ENCODE assay signal across 11 cellular contexts in the genomic region with DNA sequence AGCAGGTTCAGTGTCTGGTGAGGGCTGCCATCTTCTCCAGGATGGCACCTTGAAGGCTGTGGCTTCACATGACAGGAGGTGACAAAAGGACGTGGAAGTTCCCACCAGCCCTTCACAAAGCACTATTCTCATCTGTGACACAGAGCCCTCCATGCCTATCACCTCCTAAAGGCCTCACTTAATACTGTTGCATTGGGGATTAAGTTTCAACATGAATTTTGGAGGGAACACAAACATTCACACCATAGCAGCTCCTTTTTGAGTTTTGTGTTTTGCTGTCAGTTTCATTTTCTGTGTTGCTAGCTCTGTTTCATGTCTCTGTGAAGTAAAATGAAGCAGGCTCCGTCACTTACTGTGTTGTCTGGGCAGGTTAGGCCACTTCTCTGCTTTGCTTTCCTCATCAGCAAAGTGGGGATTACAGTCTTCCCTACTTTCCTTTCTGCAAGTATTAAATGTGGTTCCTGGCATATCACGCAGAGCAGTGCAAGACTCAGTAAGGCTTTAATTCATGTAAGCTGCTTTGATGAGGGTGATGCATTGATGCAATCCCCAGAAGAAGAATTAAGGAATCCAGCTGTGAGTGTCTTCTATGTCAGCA. TPM values are rescaled to one million over a fixed set of nuclear protein-coding genes. Genes with fewer than 3 reads are reported as not detected.
DNase-seq lines count a peak whose midpoint lies in the region; ATAC-seq and TF ChIP-seq lines count a peak whose summit lies in the region.
"Had no signal": no experiment of that assay in that cellular context is flagged by ENCODE, and none has a peak within 500 bp of the region (broad histone marks: within the 10 kb centered on the region; RNA-seq: fewer than 3 reads in every experiment).

No MANE protein-coding gene starts in this region.

- H3K4me1 Mint-ChIP-seq in CD4-positive, alpha-beta T cell (ENCODE audit: low read depth) = peaks cover 13% of the 10 kb centered on the region

- no peaks in the 10 kb centered on the region for H3K9me3 Mint-ChIP-seq in CD4-positive, alpha-beta T cell

- H3K36me3 ChIP-seq in adipocyte (ENCODE audit: control insufficient read depth, insufficient read depth, low read length, severe bottlenecking) (no peaks in the 10 kb centered on the region), mucosa of descending colon (ENCODE audit: low read depth) (no peaks in the 10 kb centered on the region), tibial artery (no peaks in the 10 kb centered on the region)
- no peaks in the 10 kb centered on the region for H3K36me3 ChIP-seq in effector memory CD4-positive, alpha-beta T cell (ENCODE audit: control insufficient read depth, insufficient read depth, low read length)

- no peaks in the 10 kb centered on the region for H3K9me3 ChIP-seq in CD4-positive, alpha-beta T cell (ENCODE audit: control insufficient read depth, low read length)
- H3K9me3 ChIP-seq in adipocyte (ENCODE audit: control insufficient read depth, low read length) (no peaks in the 10 kb centered on the region), mucosa of descending colon (no peaks in the 10 kb centered on the region), tibial artery (no peaks in the 10 kb centered on the region)
- no peaks in the 10 kb centered on the region for H3K9me3 ChIP-seq in effector memory CD4-positive, alpha-beta T cell (ENCODE audit: control insufficient read depth, low read length)

- H3K4me3 ChIP-seq in adipocyte (ENCODE audit: low read length) (peak overlapping the region; percentile 6), mucosa of descending colon (no peak overlapping the region), dorsolateral prefrontal cortex (no peak overlapping the region), tibial artery (no peak overlapping the region)
- H3K4me3 ChIP-seq in effector memory CD4-positive, alpha-beta T cell (ENCODE audit: insufficient read depth, low read depth, low read length, poor library complexity, severe bottlenecking) = no peak overlapping the region
- H3K4me3 ChIP-seq: skin epidermis had no signal

- peak overlapping the region; percentile 65 for H3K9ac ChIP-seq in adipocyte (ENCODE audit: low read length)

- peak overlapping the region; percentile 20 for H3K4me3 Mint-ChIP-seq in CD4-positive, alpha-beta T cell

- H3K36me3 Mint-ChIP-seq in CD4-positive, alpha-beta T cell (ENCODE audit: low read depth) = no peaks in the 10 kb centered on the region

- CTCF ChIA-PET in CD4-positive, alpha-beta T cell (lab: Charles Lee) = interaction anchor here (1.2 kb wide), 1 partner anchor 18 kb away, joined by 3 read pairs; no protein-coding TSS in a partner anchor

- DNase-seq in CD4-positive, alpha-beta T cell = no peak
- DNase-seq in adipocyte (ENCODE audit: low read depth) (no peak), mucosa of descending colon (no peak), dorsolateral prefrontal cortex (no peak), tibial artery (no peak)
- DNase-seq in effector memory CD4-positive, alpha-beta T cell = no peak
- DNase-seq: Caco-2, NCI-H446 treated with DMSO at 0.1 percent for 48 hours had no signal

- TF ChIP-seq CTCF in CD4-positive, alpha-beta T cell (IDR thresholded peaks at IDR 0.05) = no peak
- TF ChIP-seq CTCF in mucosa of descending colon (IDR thresholded peaks at IDR 0.05) (no peak), dorsolateral prefrontal cortex (IDR thresholded peaks at IDR 0.05 in 54 of 56, conservative IDR thresholded peaks at IDR 0.05 in 2 of 56; ENCODE audit: low read depth in 1 of 56, partially characterized antibody in 56 of 56) (no peak), tibial artery (IDR thresholded peaks at IDR 0.05) (no peak)

- H3K27ac ChIP-seq in CD4-positive, alpha-beta T cell (ENCODE audit: low read depth, low read length) = no peak overlapping the region
- H3K27ac ChIP-seq in effector memory CD4-positive, alpha-beta T cell (ENCODE audit: insufficient read depth, low read length, poor library complexity, severe bottlenecking) = no peak overlapping the region
- peak overlapping the region in 1 of 59 donors; percentile 10 for H3K27ac ChIP-seq in dorsolateral prefrontal cortex
- H3K27ac ChIP-seq in tibial artery = no peak overlapping the region

- intact Hi-C loops in CD4-positive, alpha-beta T cell (cut with DNase I, micrococcal nuclease) = no loop called here
- intact Hi-C loops in mucosa of descending colon (cut with DNase I, micrococcal nuclease) (no loop called here), dorsolateral prefrontal cortex (cut with DNase I) (no loop called here), tibial artery (cut with DNase I; ENCODE audit: low total_unique reads) (no loop called here)

- H3K4me1 ChIP-seq in adipocyte (ENCODE audit: control insufficient read depth, insufficient read depth, low read length) = peaks cover 56% of the 10 kb centered on the region
- no peaks in the 10 kb centered on the region for H3K4me1 ChIP-seq in mucosa of descending colon (ENCODE audit: low read depth)
- H3K4me1 ChIP-seq in effector memory CD4-positive, alpha-beta T cell (ENCODE audit: control insufficient read depth, insufficient read depth, low read length, poor library complexity, severe bottlenecking) = no peaks in the 10 kb centered on the region
- peaks cover 0 to 57% (median 9%) of the 10 kb centered on the region in 4 donors for H3K4me1 ChIP-seq in tibial artery
- H3K4me1 ChIP-seq: Caco-2 had no signal

- no peaks in the 10 kb centered on the region for H3K27me3 Mint-ChIP-seq in CD4-positive, alpha-beta T cell

- POLR2A ChIA-PET in CD4-positive, alpha-beta T cell (lab: Charles Lee) = no interaction called here

- no peaks in the 10 kb centered on the region for H3K27me3 ChIP-seq in CD4-positive, alpha-beta T cell (ENCODE audit: control insufficient read depth, insufficient read depth, low read length)
- no peaks in the 10 kb centered on the region for H3K27me3 ChIP-seq in adipocyte (replicated peaks; ENCODE audit: control insufficient read depth, insufficient read depth, low read length)
- no peaks in the 10 kb centered on the region for H3K27me3 ChIP-seq in effector memory CD4-positive, alpha-beta T cell (replicated peaks; ENCODE audit: control insufficient read depth, insufficient read depth, low read length, poor library complexity, severe bottlenecking)
- H3K27me3 ChIP-seq in dorsolateral prefrontal cortex = no peaks in the 10 kb centered on the region
- H3K27me3 ChIP-seq in tibial artery = no peaks in the 10 kb centered on the region

- peak overlapping the region; percentile 14 for H3K27ac Mint-ChIP-seq in CD4-positive, alpha-beta T cell

- no peak for ATAC-seq in CD4-positive, alpha-beta T cell (ENCODE audit: poor library complexity)
- ATAC-seq in GM19035 (IDR thresholded peaks at IDR 0.05; ENCODE audit: unreplicated experiment) (peak; percentile 77), HG02884 (IDR thresholded peaks at IDR 0.05; ENCODE audit: unreplicated experiment) (peak; percentile 54), mucosa of descending colon (no peak)

RNA-seq across cellular contexts. Expression of a gene that starts 31.6 kb away (rescaled TPM):
- total RNA-seq in CD4-positive, alpha-beta T cell = 10 to 100 TPM; 18.5 to 21.3 TPM
- total RNA-seq in mucosa of descending colon = 10 to 100 TPM; 24.4 to 65.4 (median 31.2) TPM
- 10 to 100 TPM; 11.9 to 38.1 (median 21.9) TPM for total RNA-seq in dorsolateral prefrontal cortex

Comparison
In these comparisons a context has a peak if more than half of its experiments do, and no peak if none do; other contexts are left out.
1. ATAC-seq: peak in GM19035 (single experiment) and HG02884 (single experiment); none in CD4-positive, alpha-beta T cell (single experiment) and mucosa of descending colon (single experiment).